ENCODE assay signal across 13 cellular contexts in the genomic region with DNA sequence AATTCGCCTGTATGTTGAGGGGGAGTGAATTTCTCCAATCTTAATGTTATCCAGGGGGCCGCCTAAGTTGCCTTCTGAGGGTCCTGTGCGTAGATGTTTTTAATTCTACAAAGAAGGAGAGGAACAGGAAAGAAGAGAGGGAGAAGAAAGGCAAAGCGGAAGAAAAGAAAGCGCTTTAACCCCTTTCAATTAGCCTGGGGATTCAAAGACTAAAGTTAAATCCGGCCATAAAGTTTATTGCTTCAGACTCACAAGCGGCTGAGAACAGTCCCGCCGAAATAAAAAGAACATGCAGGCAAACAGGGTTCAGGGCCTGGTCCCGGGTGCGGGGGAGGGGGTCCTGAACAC. TPM values are rescaled to one million over a fixed set of nuclear protein-coding genes. Genes with fewer than 3 reads are reported as not detected.
DNase-seq lines count a peak whose midpoint lies in the region; ATAC-seq and TF ChIP-seq lines count a peak whose summit lies in the region.
"Had no signal": no experiment of that assay in that cellular context is flagged by ENCODE, and none has a peak within 500 bp of the region (broad histone marks: within the 10 kb centered on the region; RNA-seq: fewer than 3 reads in every experiment).

No MANE protein-coding gene starts in this region.

- H3K4me1 ChIP-seq in Panc1 (ENCODE audit: control insufficient read depth, insufficient read depth, low read length) (peaks cover 52% of the 10 kb centered on the region), esophagus (ENCODE audit: control insufficient read depth in 2 of 2, insufficient read depth in 2 of 2, low read length in 1 of 2) (peaks cover 0 to 3% of the 10 kb centered on the region in 2 donors), muscle layer of duodenum (ENCODE audit: control insufficient read depth in 1 of 2, insufficient read depth in 2 of 2, low read length in 2 of 2) (peaks cover 26 to 27% of the 10 kb centered on the region in 2 donors), thoracic aorta (ENCODE audit: control insufficient read depth in 1 of 2, low read depth in 2 of 2) (peaks cover 7 to 33% of the 10 kb centered on the region in 2 donors), OCI-LY7 (ENCODE audit: insufficient read depth, low read length, poor library complexity, severe bottlenecking) (no peaks in the 10 kb centered on the region)

- ATAC-seq in Panc1 = no peak
- ATAC-seq in thoracic aorta (ENCODE audit: insufficient number of reproducible peaks, low FRiP score, low read depth) = no peak
- no peak for ATAC-seq in HG02571 (IDR thresholded peaks at IDR 0.05; ENCODE audit: unreplicated experiment)

- no peak overlapping the region for H3K4me2 ChIP-seq in OCI-LY7 (ENCODE audit: low read length)
- H3K4me2 ChIP-seq: SK-N-SH had no signal

- BruUV-seq in Panc1 (replicated peaks; lab: Mats Ljungman, UMichigan) = no TSS peak
- no TSS peak for BruUV-seq in OCI-LY7 (replicated peaks; lab: Mats Ljungman, UMichigan)

- H4K20me1 ChIP-seq in OCI-LY7 (ENCODE audit: insufficient read depth, low read length) = no peaks in the 10 kb centered on the region

- no peak overlapping the region for H2AFZ ChIP-seq in OCI-LY7 (ENCODE audit: low read length)

- H3K9me3 ChIP-seq in Panc1 (ENCODE audit: control insufficient read depth, insufficient read depth, low read depth, low read length) (no peaks in the 10 kb centered on the region), esophagus (ENCODE audit: control insufficient read depth in 2 of 2, insufficient read depth in 1 of 2, low read depth in 1 of 2, low read length in 1 of 2) (no peaks in the 10 kb centered on the region), muscle layer of duodenum (ENCODE audit: control insufficient read depth in 1 of 2, low read length in 2 of 2) (no peaks in the 10 kb centered on the region), thoracic aorta (no peaks in the 10 kb centered on the region), OCI-LY7 (ENCODE audit: low read length) (no peaks in the 10 kb centered on the region)
- H3K9me3 ChIP-seq: SK-N-SH had no signal

- H3K4me3 ChIP-seq in Panc1 (ENCODE audit: low read depth in 2 of 2, low read length in 2 of 2) = no peak overlapping the region
- H3K4me3 ChIP-seq in esophagus (ENCODE audit: low read depth in 1 of 2, low read length in 2 of 2) = no peak overlapping the region
- H3K4me3 ChIP-seq in muscle layer of duodenum (ENCODE audit: low read depth in 1 of 2, low read length in 2 of 2) = peak overlapping the region; percentile 83 to 91
- peak overlapping the region; percentile 48 for H3K4me3 ChIP-seq in thoracic aorta
- H3K4me3 ChIP-seq in OCI-LY7 (ENCODE audit: low read depth, low read length, poor library complexity, severe bottlenecking) = no peak overlapping the region

- H3K36me3 ChIP-seq in Panc1 (ENCODE audit: control insufficient read depth, insufficient read depth, low read length) (no peaks in the 10 kb centered on the region), esophagus (ENCODE audit: control insufficient read depth in 2 of 2, insufficient read depth in 2 of 2, low read length in 1 of 2) (no peaks in the 10 kb centered on the region), muscle layer of duodenum (ENCODE audit: control insufficient read depth in 1 of 2, insufficient read depth in 2 of 2, low read length in 2 of 2) (no peaks in the 10 kb centered on the region), thoracic aorta (peaks cover 3% of the 10 kb centered on the region), OCI-LY7 (ENCODE audit: insufficient read depth, low read length) (peaks cover 8% of the 10 kb centered on the region; the same call in 1 of the 2 replicates)

- in situ Hi-C loops in Panc1 (cut with HindIII; ENCODE audit: low pct_unique_long_range_greater_than_20kb, low sequenced_read_pairs) = no loop called here

- DNase-seq in Panc1 (ENCODE audit: low read depth, low spot score) = no peak
- DNase-seq in thoracic aorta (ENCODE audit: low spot score) = no peak
- DNase-seq in OCI-LY7 (ENCODE audit: low spot score) = no peak
- no peak for DNase-seq in germinal center (ENCODE audit: low spot score)
- DNase-seq in cerebellum (ENCODE audit: low spot score) = no peak
- DNase-seq: NCI-H1092 treated with DMSO at 0.1 percent for 48 hours; stimulated activated CD4-positive, alpha-beta T cell treated with anti-CD3 and anti-CD28 coated beads, Interleukin-2, amount 100 ng/mL, for 48 hours had no signal

- intact Hi-C loops in Panc1 (cut with micrococcal nuclease; ENCODE audit: unreplicated experiment) = no loop called here
- intact Hi-C loops in OCI-LY7 (cut with micrococcal nuclease; ENCODE audit: unreplicated experiment) = no loop called here

- H3K27me3 ChIP-seq in Panc1 (ENCODE audit: control insufficient read depth, insufficient read depth, low read length) (no peaks in the 10 kb centered on the region), esophagus (ENCODE audit: control insufficient read depth in 1 of 2, insufficient read depth in 2 of 2, low read length in 2 of 2) (no peaks in the 10 kb centered on the region), muscle layer of duodenum (ENCODE audit: low read depth, low read length) (no peaks in the 10 kb centered on the region), thoracic aorta (replicated peaks; ENCODE audit: insufficient read depth) (no peaks in the 10 kb centered on the region)

- no peak for TF ChIP-seq CTCF in Panc1 (IDR thresholded peaks at IDR 0.05)
- TF ChIP-seq CTCF in thoracic aorta (IDR thresholded peaks at IDR 0.05) = no peak
- no peak for TF ChIP-seq CTCF in OCI-LY7 (conservative IDR thresholded peaks at IDR 0.05; ENCODE audit: low read length)

- no peaks in the 10 kb centered on the region for H3K79me2 ChIP-seq in OCI-LY7 (ENCODE audit: insufficient read depth, low read depth, low read length)

- H3K9me2 ChIP-seq in OCI-LY7 (ENCODE audit: insufficient read depth, low read length) = no peaks in the 10 kb centered on the region
- H3K9me2 ChIP-seq: SK-N-SH had no signal

- 52 to 81% methylated on average over 11 of the region's 11 CpGs for WGBS in esophagus, 2 donors

- CTCF ChIA-PET in Panc1 (lab: Charles Lee) (no interaction called here), OCI-LY7 (lab: Charles Lee; ENCODE audit: unreplicated experiment) (no interaction called here)

- H3K27ac ChIP-seq in Panc1 (ENCODE audit: low read length) = peak overlapping the region; percentile 5; the same call in 1 of the 2 replicates
- peak overlapping the region; percentile 25 to 56 for H3K27ac ChIP-seq in esophagus (ENCODE audit: low read depth in 2 of 2, low read length in 1 of 2)
- H3K27ac ChIP-seq in muscle layer of duodenum (ENCODE audit: low read length) = peak overlapping the region; percentile 97
- peak overlapping the region; percentile 66 to 95 for H3K27ac ChIP-seq in thoracic aorta
- no peak overlapping the region for H3K27ac ChIP-seq in OCI-LY7 (ENCODE audit: low read depth, low read length, poor library complexity, severe bottlenecking)

- POLR2A ChIA-PET in Panc1 (lab: Charles Lee) = no interaction called here
- POLR2A ChIA-PET in OCI-LY7 (lab: Charles Lee) = no interaction called here

RNA-seq across cellular contexts. Expression of a gene that starts 4.5 kb away (rescaled TPM):
- 3.9 TPM for total RNA-seq in Panc1 (2021; ENCODE audit: unreplicated experiment)
- 3.0 TPM for polyA plus RNA-seq in Panc1 (2012; ENCODE audit: insufficient read length)
- 1 to 10 TPM; 1.7 to 3.5 TPM for polyA plus RNA-seq in esophagus
- 1 to 10 TPM in 1 of 2 donors, under 1 TPM in 1; 0.35 to 1.2 TPM for total RNA-seq in thoracic aorta
- total RNA-seq in OCI-LY7 (2014; rRNA removed; shearing (Covaris generic)) = 3.4 and 17.5 TPM in 2 replicates
- 7.4 and 7.9 TPM in 2 replicates for total RNA-seq in OCI-LY7 (2022)
- not detected for total RNA-seq in cerebellum
- total RNA-seq: astrocyte had no signal
- polyA plus RNA-seq: IgD-negative memory B cell, SK-N-SH had no signal

RNA-seq across cellular contexts. Expression of a gene that starts 8.4 kb away (rescaled TPM):
- total RNA-seq in Panc1 (2021; ENCODE audit: unreplicated experiment) (0.39 TPM), thoracic aorta (1 to 10 TPM; 3.7 to 6.1 TPM), OCI-LY7 (2022) (1.6 and 2.0 TPM in 2 replicates), cerebellum (not detected)
- 0.45 TPM for polyA plus RNA-seq in Panc1 (2012; ENCODE audit: insufficient read length)
- 1 to 10 TPM; 7.6 to 8.6 TPM for polyA plus RNA-seq in esophagus
- total RNA-seq in OCI-LY7 (2014; rRNA removed; shearing (Covaris generic)) = 0.75 TPM in 1 of 2 replicates, not detected in the other
- total RNA-seq: astrocyte had no signal
- polyA plus RNA-seq: IgD-negative memory B cell, SK-N-SH had no signal

RNA-seq across cellular contexts. Expression of a gene that starts 8.6 kb away (rescaled TPM):
- total RNA-seq in Panc1 (2021; ENCODE audit: unreplicated experiment) (3.3 TPM), thoracic aorta (not detected), OCI-LY7 (2022) (10.2 and 12.0 TPM in 2 replicates), cerebellum (not detected)
- polyA plus RNA-seq in Panc1 (2012; ENCODE audit: insufficient read length) = 4.8 TPM
- under 1 TPM; 0.19 to 0.69 TPM for polyA plus RNA-seq in esophagus
- 4.1 and 6.7 TPM in 2 replicates for total RNA-seq in OCI-LY7 (2014; rRNA removed; shearing (Covaris generic))
- total RNA-seq: astrocyte had no signal
- polyA plus RNA-seq: SK-N-SH had no signal

RNA-seq across cellular contexts. Expression of a gene that starts 13.4 kb away (rescaled TPM):
- 30.2 TPM for total RNA-seq in Panc1 (2021; ENCODE audit: unreplicated experiment)
- polyA plus RNA-seq in Panc1 (2012; ENCODE audit: insufficient read length) = 16.4 TPM
- 1 to 10 TPM; 3.3 to 4.3 TPM for polyA plus RNA-seq in esophagus
- 10 to 100 TPM in 1 of 2 donors, 1 to 10 TPM in 1; 6.5 to 29.3 TPM for total RNA-seq in thoracic aorta
- total RNA-seq in OCI-LY7 (2014; rRNA removed; shearing (Covaris generic)) = 0.41 TPM in 1 of 2 replicates, not detected in the other
- total RNA-seq in OCI-LY7 (2022) = 2.6 and 2.7 TPM in 2 replicates
- total RNA-seq in cerebellum = not detected
- total RNA-seq: astrocyte had no signal
- polyA plus RNA-seq: IgD-negative memory B cell had no signal

RNA-seq across cellular contexts. Expression of a gene that starts 17.5 kb away (rescaled TPM):
- not detected for total RNA-seq in Panc1 (2021; ENCODE audit: unreplicated experiment)
- not detected for polyA plus RNA-seq in Panc1 (2012; ENCODE audit: insufficient read length)
- 1 to 10 TPM; 1.5 to 1.8 TPM for polyA plus RNA-seq in esophagus
- under 1 TPM; 0.28 to 0.54 TPM for total RNA-seq in thoracic aorta
- 4.1 and 6.0 TPM in 2 replicates for total RNA-seq in OCI-LY7 (2014; rRNA removed; shearing (Covaris generic))
- 0.42 and 1.2 TPM in 2 replicates for total RNA-seq in OCI-LY7 (2022)
- total RNA-seq in cerebellum = not detected
- total RNA-seq: astrocyte had no signal
- polyA plus RNA-seq: SK-N-SH had no signal

Comparison
In these comparisons a context has a peak if more than half of its experiments do, and no peak if none do; other contexts are left out.
1. H3K4me3 ChIP-seq: peak in muscle layer of duodenum (2 of 2) and thoracic aorta (single experiment); none in Panc1 (0 of 2), esophagus (0 of 2) and OCI-LY7 (single experiment).